In the genomic region with DNA sequence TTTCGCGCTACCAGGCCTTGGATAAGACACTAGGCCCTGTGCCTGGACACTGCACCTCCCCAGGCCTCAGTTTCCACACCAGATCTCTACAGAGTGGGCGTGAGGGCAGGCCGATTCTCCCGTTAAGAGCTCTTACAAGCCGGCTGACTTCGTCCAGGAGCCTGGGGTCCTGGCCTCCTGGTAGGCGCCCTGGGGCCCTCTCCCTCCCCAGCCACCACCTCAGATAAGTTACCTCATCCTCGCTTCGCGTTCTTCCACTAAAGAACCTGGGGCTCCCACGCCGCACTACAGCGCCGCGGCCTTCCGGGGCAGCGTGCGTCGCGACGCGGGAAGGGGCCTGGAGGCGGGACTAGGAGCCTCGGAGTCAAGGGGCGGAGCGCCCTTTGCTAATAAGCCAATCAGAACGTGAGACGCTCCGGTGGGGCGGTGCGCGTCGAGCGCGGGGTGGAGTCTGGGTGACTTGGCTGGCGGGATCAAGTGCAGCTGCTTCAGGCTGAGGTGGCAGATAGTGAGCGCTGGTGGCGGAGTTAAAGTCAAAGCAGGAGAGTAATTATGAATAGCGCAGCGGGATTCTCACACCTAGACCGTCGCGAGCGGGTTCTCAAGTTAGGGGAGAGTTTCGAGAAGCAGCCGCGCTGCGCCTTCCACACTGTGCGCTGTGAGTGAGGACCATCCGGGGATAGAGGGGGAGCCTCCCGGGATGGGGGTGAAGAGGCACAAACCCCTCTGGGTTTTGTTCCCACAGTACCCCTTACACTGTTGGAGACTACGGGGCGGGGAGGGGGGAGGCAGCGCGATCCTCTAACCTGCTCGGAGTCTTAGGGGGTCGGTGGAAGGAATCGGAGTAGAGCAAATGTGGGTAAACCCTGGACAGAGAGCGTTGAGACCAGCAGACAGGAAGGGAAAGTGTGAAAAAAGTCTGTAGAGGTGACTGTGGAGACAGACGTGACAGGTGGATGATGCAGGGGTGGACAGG, we compare ENCODE assay signal across 8 cellular contexts. TPM values are rescaled to one million over a fixed set of nuclear protein-coding genes. Genes with fewer than 3 reads are reported as not detected.
A peak's percentile ranks its signal among the peaks of the same experiment; 100 is the strongest.
DNase-seq lines count a peak whose midpoint lies in the region; ATAC-seq and FAIRE-seq lines count a peak whose summit lies in the region.

A gene (plus strand): TSS at position 476 of the 976 bp plus-strand sequence. CDS start 77 bp downstream, at position 553.
A gene with protein sequence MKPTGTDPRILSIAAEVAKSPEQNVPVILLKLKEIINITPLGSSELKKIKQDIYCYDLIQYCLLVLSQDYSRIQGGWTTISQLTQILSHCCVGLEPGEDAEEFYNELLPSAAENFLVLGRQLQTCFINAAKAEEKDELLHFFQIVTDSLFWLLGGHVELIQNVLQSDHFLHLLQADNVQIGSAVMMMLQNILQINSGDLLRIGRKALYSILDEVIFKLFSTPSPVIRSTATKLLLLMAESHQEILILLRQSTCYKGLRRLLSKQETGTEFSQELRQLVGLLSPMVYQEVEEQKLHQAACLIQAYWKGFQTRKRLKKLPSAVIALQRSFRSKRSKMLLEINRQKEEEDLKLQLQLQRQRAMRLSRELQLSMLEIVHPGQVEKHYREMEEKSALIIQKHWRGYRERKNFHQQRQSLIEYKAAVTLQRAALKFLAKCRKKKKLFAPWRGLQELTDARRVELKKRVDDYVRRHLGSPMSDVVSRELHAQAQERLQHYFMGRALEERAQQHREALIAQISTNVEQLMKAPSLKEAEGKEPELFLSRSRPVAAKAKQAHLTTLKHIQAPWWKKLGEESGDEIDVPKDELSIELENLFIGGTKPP (minus strand): TSS at position 327 of the 976 bp plus-strand sequence. CDS start 6,100 bp downstream, outside the sequence.

- no peaks in the 10 kb centered on the region for H3K36me3 ChIP-seq in endocrine pancreas (ENCODE audit: control insufficient read depth, insufficient read depth, low read length)
- H3K36me3 ChIP-seq in mesendoderm (ENCODE audit: control insufficient read depth, insufficient read depth, low read length) = no peaks in the 10 kb centered on the region

- H2BK15ac ChIP-seq in mesendoderm (replicated peaks; ENCODE audit: low read depth) = no peak within 1 kb of the TSS

- peak within 1 kb of the TSS; percentile 90 for H3K9ac ChIP-seq in endocrine pancreas (ENCODE audit: control insufficient read depth, insufficient read depth, low read length)
- H3K9ac ChIP-seq in mesendoderm (ENCODE audit: low read length) = peak within 1 kb of the TSS; percentile 81

- H4K5ac ChIP-seq in mesendoderm (ENCODE audit: low read length) = no peak within 1 kb of the TSS

- H3K4me2 ChIP-seq in mesendoderm (ENCODE audit: low read length) = peak within 1 kb of the TSS; percentile 85

- FAIRE-seq in HTR-8/SVneo (lab: Jason Lieb, UNC) = peak; percentile 75

- H2BK120ac ChIP-seq in mesendoderm (ENCODE audit: low read depth, low read length) = no peak within 1 kb of the TSS

- no peak within 1 kb of the TSS for H3K23ac ChIP-seq in mesendoderm (ENCODE audit: low read length)

- DNase-seq in COR-L47 (lab: John Stamatoyannopoulos, UW) = peak; percentile 99
- peak; percentile 96 for DNase-seq in HTR-8/SVneo (ENCODE audit: insufficient read length, low spot score)
- DNase-seq in NOMO-1 treated with dmso at 0.1 percent for 144 hours (lab: John Stamatoyannopoulos, UW; ENCODE audit: unreplicated experiment) = peak; percentile 97
- peak; percentile 79 to 89 (median 88) for DNase-seq in activated CD8-positive, alpha-beta memory T cell treated with anti-CD3 and anti-CD28 coated beads for 48 hours (ENCODE audit: low read depth in 2 of 3, low spot score in 2 of 3)
- peak; percentile 98 for DNase-seq in mesendoderm
- peak; percentile 91 for DNase-seq in stimulated activated CD8-positive, alpha-beta memory T cell treated with anti-CD3 and anti-CD28 coated beads, Interleukin-15, amount 100 ng/mL, for 1 hour (ENCODE audit: low read depth)

- peak; percentile 95 for ATAC-seq in GM21367 (IDR thresholded peaks at IDR 0.05; ENCODE audit: unreplicated experiment)

- H2BK5ac ChIP-seq in mesendoderm (ENCODE audit: low read length) = no peak within 1 kb of the TSS

- H3K4me3 ChIP-seq in endocrine pancreas (ENCODE audit: control insufficient read depth, insufficient read depth, low read length) = peak within 1 kb of the TSS; percentile 83
- peak within 1 kb of the TSS; percentile 59 for H3K4me3 ChIP-seq in mesendoderm (ENCODE audit: low read length)

- no CpG with 5 or more reads among the region's 61 CpGs for WGBS in mesendoderm (ENCODE audit: extremely low coverage, insufficient coverage, low lambda C conversion rate)

- peaks cover 4% of the 10 kb centered on the region for H3K79me2 ChIP-seq in mesendoderm (ENCODE audit: control insufficient read depth, insufficient read depth, low read length)

- H3K4ac ChIP-seq in mesendoderm (ENCODE audit: low read depth, low read length) = peak within 1 kb of the TSS; percentile 71

- H3K4me1 ChIP-seq in endocrine pancreas (ENCODE audit: control insufficient read depth, insufficient read depth, low read length) (peaks cover 3% of the 10 kb centered on the region), mesendoderm (ENCODE audit: control insufficient read depth, low read depth, low read length) (peaks cover 2% of the 10 kb centered on the region)

- H3K27me3 ChIP-seq in endocrine pancreas (ENCODE audit: control insufficient read depth, insufficient read depth, low read length) = no peaks in the 10 kb centered on the region
- peaks cover 2% of the 10 kb centered on the region for H3K27me3 ChIP-seq in mesendoderm (ENCODE audit: insufficient read depth, low read length, poor library complexity)

- H3K9me3 ChIP-seq in endocrine pancreas (ENCODE audit: control insufficient read depth, low read length) = no peaks in the 10 kb centered on the region

- no peak within 1 kb of the TSS for H2AK5ac ChIP-seq in mesendoderm (ENCODE audit: low read length)

- H3K27ac ChIP-seq in mesendoderm (ENCODE audit: low read depth, low read length) = no peak within 1 kb of the TSS

- H3K18ac ChIP-seq in mesendoderm (ENCODE audit: low read length) = peak within 1 kb of the TSS; percentile 82

- no peak within 1 kb of the TSS for H4K8ac ChIP-seq in mesendoderm (ENCODE audit: low read depth, low read length)

- peak within 1 kb of the TSS; percentile 87 for H3K56ac ChIP-seq in mesendoderm (ENCODE audit: low read length)

- peaks cover 4% of the 10 kb centered on the region for H3K79me1 ChIP-seq in mesendoderm (ENCODE audit: low read length)

RNA-seq across cellular contexts. Expression of the first gene that starts in this region (rescaled TPM):
- 3.5 TPM for polyA plus RNA-seq in mesendoderm (2013, experiment 1 of 2)
- 4.0 TPM for polyA plus RNA-seq in mesendoderm (2013, experiment 2 of 2)

RNA-seq across cellular contexts. Expression of the second gene that starts in this region (rescaled TPM):
- polyA plus RNA-seq in mesendoderm (2013, experiment 1 of 2) = 16.1 TPM
- 16.2 TPM for polyA plus RNA-seq in mesendoderm (2013, experiment 2 of 2)
